ENCODE assay signal across 23 cellular contexts in genomic region chr2:195674491-195675226, GRCh38. TPM values are rescaled to one million over a fixed set of nuclear protein-coding genes. Genes with fewer than 3 reads are reported as not detected.
DNase-seq lines count a peak whose midpoint lies in the region; ATAC-seq, FAIRE-seq and TF ChIP-seq lines count a peak whose summit lies in the region.
"Had no signal": no experiment of that assay in that cellular context is flagged by ENCODE, and none has a peak within 500 bp of the region (broad histone marks: within the 10 kb centered on the region; RNA-seq: fewer than 3 reads in every experiment).

No MANE protein-coding gene starts in this region.

- H2AFZ ChIP-seq in astrocyte (ENCODE audit: low read depth, low read length) (no peak overlapping the region), hepatocyte (no peak overlapping the region)

- TF ChIP-seq EP300 in tibial nerve (IDR thresholded peaks at IDR 0.05), result no peak

- H3K9me3 Mint-ChIP-seq in astrocyte (ENCODE audit: unreplicated experiment), result no peaks in the 10 kb centered on the region
- peaks cover 1% of the 10 kb centered on the region for H3K9me3 Mint-ChIP-seq in activated CD4-positive, alpha-beta memory T cell treated with anti-CD3 and anti-CD28 coated beads, Interleukin-2, amount 10 ng/mL, durations not matched to agents 7 days and 5 days
- H3K9me3 Mint-ChIP-seq: activated CD4-positive, alpha-beta T cell treated with anti-CD3 and anti-CD28 coated beads, Interleukin-2, amount 10 ng/mL, durations not matched to agents 7 days and 5 days; effector memory CD8-positive, alpha-beta T cell had no signal

- H3K27ac Mint-ChIP-seq in astrocyte (ENCODE audit: unreplicated experiment), result peak overlapping the region; percentile 37
- no peak overlapping the region for H3K27ac Mint-ChIP-seq in activated CD4-positive, alpha-beta memory T cell treated with anti-CD3 and anti-CD28 coated beads, Interleukin-2, amount 10 ng/mL, durations not matched to agents 7 days and 5 days
- H3K27ac Mint-ChIP-seq: activated CD4-positive, alpha-beta T cell treated with anti-CD3 and anti-CD28 coated beads, Interleukin-2, amount 10 ng/mL, durations not matched to agents 7 days and 5 days; CD14-positive monocyte; naive thymus-derived CD4-positive, alpha-beta T cell; progenitor cell of endocrine pancreas had no signal

- H3K4me3 ChIP-seq in astrocyte (ENCODE audit: insufficient read depth, low read depth, low read length) (no peak overlapping the region), hepatocyte (no peak overlapping the region), tibial nerve (no peak overlapping the region)
- H3K4me3 ChIP-seq: skin epidermis had no signal

- H3K27ac ChIP-seq in astrocyte (ENCODE audit: low read depth, low read length) (no peak overlapping the region), foreskin keratinocyte (no peak overlapping the region), hepatocyte (no peak overlapping the region), tibial nerve (no peak overlapping the region)
- H3K27ac ChIP-seq: HL-60, skin epidermis had no signal

- H3K27me3 ChIP-seq in astrocyte (ENCODE audit: insufficient read depth, low read length) (no peaks in the 10 kb centered on the region), foreskin keratinocyte (no peaks in the 10 kb centered on the region), hepatocyte (no peaks in the 10 kb centered on the region), tibial nerve (no peaks in the 10 kb centered on the region)

- H4K20me1 ChIP-seq in astrocyte (ENCODE audit: insufficient read depth, low read length), result peaks cover 6% of the 10 kb centered on the region
- H4K20me1 ChIP-seq in hepatocyte (ENCODE audit: insufficient read depth, poor library complexity, severe bottlenecking), result no peaks in the 10 kb centered on the region

- TF ChIP-seq POLR2A in tibial nerve (IDR thresholded peaks at IDR 0.05), result no peak

- H3K4me2 ChIP-seq in astrocyte (ENCODE audit: low read length) (no peak overlapping the region), hepatocyte (no peak overlapping the region)

- H3K9me3 ChIP-seq in astrocyte (ENCODE audit: insufficient read depth, low read depth, low read length), result no peaks in the 10 kb centered on the region
- H3K9me3 ChIP-seq in hepatocyte (ENCODE audit: low read depth), result no peaks in the 10 kb centered on the region
- H3K9me3 ChIP-seq in tibial nerve, result no peaks in the 10 kb centered on the region

- no peaks in the 10 kb centered on the region for H3K9me2 ChIP-seq in hepatocyte (replicated peaks; ENCODE audit: insufficient read depth)

- H3K79me2 ChIP-seq in astrocyte (ENCODE audit: insufficient read depth, low read length), result no peaks in the 10 kb centered on the region
- peaks cover 52% of the 10 kb centered on the region for H3K79me2 ChIP-seq in hepatocyte

- DNase-seq in A172 (ENCODE audit: low spot score), result peak; percentile 5
- peak; percentile 17 for DNase-seq in HT1080 (ENCODE audit: low read depth)
- DNase-seq in astrocyte (ENCODE audit: low read depth), result peak; percentile 70
- peak in 1 of 2 donors; percentile 58 for DNase-seq in foreskin keratinocyte
- no peak for DNase-seq in hepatocyte (ENCODE audit: low spot score)
- no peak for DNase-seq in activated CD4-positive, alpha-beta memory T cell treated with anti-CD3 and anti-CD28 coated beads, Interleukin-2, amount 10 ng/mL, durations not matched to agents 7 days and 5 days
- DNase-seq in tibial nerve (ENCODE audit: low spot score in 2 of 2), result no peak
- DNase-seq: activated CD4-positive, alpha-beta T cell treated with anti-CD3 and anti-CD28 coated beads, Interleukin-2, amount 10 ng/mL, durations not matched to agents 7 days and 5 days; effector memory CD8-positive, alpha-beta T cell; mesenchymal stem cell; naive thymus-derived CD4-positive, alpha-beta T cell; NCI-H1092; NCI-H2081; NCI-H526; SHP77 treated with DMSO at 0.1 percent for 48 hours; stimulated activated CD4-positive, alpha-beta T cell treated with anti-CD3 and anti-CD28 coated beads, Interleukin-4, amount 100 ng/mL, for 1 hour; T-helper 1 cell had no signal

- ATAC-seq in foreskin keratinocyte (peak; percentile 77), HG03571 (IDR thresholded peaks at IDR 0.05; ENCODE audit: unreplicated experiment) (no peak)
- ATAC-seq: effector memory CD8-positive, alpha-beta T cell; HCT116; naive thymus-derived CD4-positive, alpha-beta T cell had no signal

- no peaks in the 10 kb centered on the region for H3K36me3 ChIP-seq in astrocyte (ENCODE audit: insufficient read depth, low read length)
- no peaks in the 10 kb centered on the region for H3K36me3 ChIP-seq in hepatocyte (replicated peaks; ENCODE audit: insufficient read depth, low read depth)
- no peaks in the 10 kb centered on the region for H3K36me3 ChIP-seq in tibial nerve

- peaks cover 19% of the 10 kb centered on the region for H3K4me1 Mint-ChIP-seq in astrocyte (ENCODE audit: low read depth, unreplicated experiment)
- peaks cover 11% of the 10 kb centered on the region for H3K4me1 Mint-ChIP-seq in activated CD4-positive, alpha-beta memory T cell treated with anti-CD3 and anti-CD28 coated beads, Interleukin-2, amount 10 ng/mL, durations not matched to agents 7 days and 5 days

- peaks cover 4% of the 10 kb centered on the region for H3K36me3 Mint-ChIP-seq in astrocyte (ENCODE audit: low read depth, unreplicated experiment)
- peaks cover 9% of the 10 kb centered on the region for H3K36me3 Mint-ChIP-seq in activated CD4-positive, alpha-beta memory T cell treated with anti-CD3 and anti-CD28 coated beads, Interleukin-2, amount 10 ng/mL, durations not matched to agents 7 days and 5 days (ENCODE audit: low read depth)

- CTCF ChIA-PET in activated CD4-positive, alpha-beta memory T cell treated with anti-CD3 and anti-CD28 coated beads, Interleukin-2, amount 10 ng/mL, durations not matched to agents 7 days and 5 days (lab: Charles Lee), result no interaction called here

- no peaks in the 10 kb centered on the region for H3K4me1 ChIP-seq in astrocyte (ENCODE audit: insufficient read depth, low read length)
- H3K4me1 ChIP-seq in foreskin keratinocyte, result no peaks in the 10 kb centered on the region
- H3K4me1 ChIP-seq in hepatocyte (ENCODE audit: insufficient read depth), result peaks cover 7% of the 10 kb centered on the region
- no peaks in the 10 kb centered on the region for H3K4me1 ChIP-seq in tibial nerve

- WGBS in hepatocyte (ENCODE audit: low lambda C conversion rate, missing lambda C conversion rate), result 93% methylated on average over 4 of the region's 4 CpGs
- 89 to 96% methylated on average over 4 of the region's 4 CpGs for WGBS in tibial nerve, 2 donors

- H3K9ac ChIP-seq in astrocyte (ENCODE audit: low read length), result no peak overlapping the region

- no peak overlapping the region for H3K4me3 Mint-ChIP-seq in astrocyte (ENCODE audit: unreplicated experiment)
- no peak overlapping the region for H3K4me3 Mint-ChIP-seq in activated CD4-positive, alpha-beta memory T cell treated with anti-CD3 and anti-CD28 coated beads, Interleukin-2, amount 10 ng/mL, durations not matched to agents 7 days and 5 days
- H3K4me3 Mint-ChIP-seq: activated CD4-positive, alpha-beta T cell treated with anti-CD3 and anti-CD28 coated beads, Interleukin-2, amount 10 ng/mL, durations not matched to agents 7 days and 5 days; CD14-positive monocyte; effector memory CD8-positive, alpha-beta T cell; naive thymus-derived CD4-positive, alpha-beta T cell had no signal

- POLR2A ChIA-PET in activated CD4-positive, alpha-beta memory T cell treated with anti-CD3 and anti-CD28 coated beads, Interleukin-2, amount 10 ng/mL, durations not matched to agents 7 days and 5 days (lab: Charles Lee), result no interaction called here

- TF ChIP-seq CTCF in astrocyte (IDR thresholded peaks at IDR 0.05; ENCODE audit: insufficient read depth, low read depth, low read length) (no peak), foreskin keratinocyte (conservative IDR thresholded peaks at IDR 0.05) (no peak), hepatocyte (IDR thresholded peaks at IDR 0.05; ENCODE audit: poor library complexity) (no peak), tibial nerve (IDR thresholded peaks at IDR 0.05) (no peak)

- no peaks in the 10 kb centered on the region for H3K27me3 Mint-ChIP-seq in astrocyte (ENCODE audit: low read depth, unreplicated experiment)
- no peaks in the 10 kb centered on the region for H3K27me3 Mint-ChIP-seq in activated CD4-positive, alpha-beta memory T cell treated with anti-CD3 and anti-CD28 coated beads, Interleukin-2, amount 10 ng/mL, durations not matched to agents 7 days and 5 days
- H3K27me3 Mint-ChIP-seq: activated CD4-positive, alpha-beta T cell treated with anti-CD3 and anti-CD28 coated beads, Interleukin-2, amount 10 ng/mL, durations not matched to agents 7 days and 5 days; effector memory CD8-positive, alpha-beta T cell; naive thymus-derived CD4-positive, alpha-beta T cell; progenitor cell of endocrine pancreas had no signal

- no peak for FAIRE-seq in astrocyte (lab: Jason Lieb, UNC)

RNA-seq across cellular contexts. Expression of gene SLC39A10, which starts 17.6 kb away (rescaled TPM):
- 38.7 and 46.4 TPM in 2 replicates for total RNA-seq in A172 (2014; rRNA removed; shearing (Covaris generic))
- total RNA-seq in HT1080 (2014; rRNA removed; shearing (Covaris generic)), result 19.3 and 23.0 TPM in 2 replicates
- polyA plus RNA-seq in HT1080 (2015; cell fraction: cytosol; rRNA removed), result 20.4 and 24.9 TPM in 2 replicates
- polyA plus RNA-seq in HT1080 (2015; cell fraction: nucleus; rRNA removed), result 70.2 and 81.8 TPM in 2 replicates
- total RNA-seq in astrocyte, result 90.2 and 96.2 TPM in 2 replicates
- total RNA-seq in foreskin keratinocyte, result 22.5 and 25.6 TPM in 2 replicates
- 4.0 and 4.7 TPM in 2 replicates for polyA plus RNA-seq in foreskin keratinocyte
- total RNA-seq in hepatocyte, result 69.4 and 80.2 TPM in 2 replicates
- 32.1 and 33.5 TPM in 2 replicates for polyA plus RNA-seq in hepatocyte
- 10 to 100 TPM; 43.2 to 47.0 TPM for total RNA-seq in activated CD4-positive, alpha-beta memory T cell treated with anti-CD3 and anti-CD28 coated beads, Interleukin-2, amount 10 ng/mL, durations not matched to agents 7 days and 5 days
- total RNA-seq in tibial nerve, result 10 to 100 TPM; 17.7 to 24.9 (median 20.7) TPM

Comparison
In these comparisons a context has a peak if more than half of its experiments do, and no peak if none do; other contexts are left out.
1. DNase-seq: peak in A172 (single experiment), HT1080 (single experiment) and astrocyte (single experiment); none in hepatocyte (single experiment), activated CD4-positive, alpha-beta memory T cell treated with anti-CD3 and anti-CD28 coated beads, Interleukin-2, amount 10 ng/mL, durations not matched to agents 7 days and 5 days (single experiment) and tibial nerve (0 of 2).